16 cellular contexts compared by ENCODE assay signal in the genomic region with DNA sequence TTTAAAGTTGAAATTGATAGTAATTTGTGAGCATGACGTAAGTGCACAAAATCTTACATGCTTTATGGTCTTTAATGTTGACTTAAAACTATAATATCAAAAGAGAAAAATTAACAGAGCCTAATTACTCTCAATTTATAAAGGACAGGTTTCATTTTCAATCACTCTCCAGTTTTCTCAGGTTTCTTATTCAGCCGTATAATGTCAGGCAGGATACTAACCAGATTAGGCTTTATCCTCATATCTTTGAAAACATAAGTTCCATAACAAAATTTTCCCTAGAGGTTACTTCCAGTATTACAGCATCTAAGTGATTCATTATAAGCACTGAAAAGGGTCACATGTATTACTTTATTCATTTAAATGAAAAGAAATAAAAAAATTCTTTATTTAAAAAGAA.
DNase-seq lines count a peak whose midpoint lies in the region; ATAC-seq and TF ChIP-seq lines count a peak whose summit lies in the region.
"Had no signal": no experiment of that assay in that cellular context is flagged by ENCODE, and none has a peak within 500 bp of the region (broad histone marks: within the 10 kb centered on the region; RNA-seq: fewer than 3 reads in every experiment).

No MANE protein-coding gene starts in this region.

- no peak overlapping the region for H3K4me3 ChIP-seq in fibroblast of the aortic adventitia (ENCODE audit: low read depth, low read length)
- H3K4me3 ChIP-seq in retinal pigment epithelial cell (ENCODE audit: low read length) = no peak overlapping the region
- H3K4me3 ChIP-seq: HAP-1, Peyer's patch had no signal

- H3K4me1 Mint-ChIP-seq in HFFc6 (ENCODE audit: low read depth) = no peaks in the 10 kb centered on the region
- H3K4me1 Mint-ChIP-seq in activated CD8-positive, alpha-beta T cell treated with anti-CD3 and anti-CD28 coated beads for 36 hours (ENCODE audit: low read depth) = no peaks in the 10 kb centered on the region

- intact Hi-C loops in activated CD8-positive, alpha-beta T cell treated with anti-CD3 and anti-CD28 coated beads for 36 hours (cut with micrococcal nuclease) = no loop called here

- no peak for DNase-seq in HFFc6
- DNase-seq in OCI-M1 (lab: John Stamatoyannopoulos, UW) = peak; percentile 12
- no peak for DNase-seq in fibroblast of the aortic adventitia (ENCODE audit: low read depth)
- DNase-seq in retinal pigment epithelial cell (ENCODE audit: low read depth) = no peak
- no peak for DNase-seq in erythroblast (lab: John Stamatoyannopoulos, UW)
- no peak for DNase-seq in activated T-cell treated with anti-CD3 and anti-CD28 coated beads, Interleukin-2, amount 50 U/mL, for 48 hours
- no peak for DNase-seq in activated CD8-positive, alpha-beta T cell treated with anti-CD3 and anti-CD28 coated beads for 36 hours
- DNase-seq: GDM1, MV-4-11, NCI-H1417 treated with DMSO at 0.1 percent for 48 hours, NCI-H187 treated with DMSO at 0.1 percent for 48 hours, NCI-H226, NCI-H524, Peyer's patch had no signal

- no peak for TF ChIP-seq POLR2A in erythroblast (IDR thresholded peaks at IDR 0.05; ENCODE audit: low read length)

- no peak overlapping the region for H3K27ac Mint-ChIP-seq in HFFc6
- H3K27ac Mint-ChIP-seq in activated CD8-positive, alpha-beta T cell treated with anti-CD3 and anti-CD28 coated beads for 36 hours = no peak overlapping the region

- ATAC-seq in activated CD8-positive, alpha-beta T cell treated with anti-CD3 and anti-CD28 coated beads for 36 hours = no peak
- ATAC-seq: Right ventricle myocardium inferior had no signal

- CTCF ChIA-PET in activated CD8-positive, alpha-beta T cell treated with anti-CD3 and anti-CD28 coated beads for 36 hours (lab: Charles Lee) = no interaction called here

- H3K36me3 Mint-ChIP-seq in HFFc6 (ENCODE audit: low read depth) = no peaks in the 10 kb centered on the region
- no peaks in the 10 kb centered on the region for H3K36me3 Mint-ChIP-seq in activated CD8-positive, alpha-beta T cell treated with anti-CD3 and anti-CD28 coated beads for 36 hours (ENCODE audit: low read depth)

- peaks cover 27% of the 10 kb centered on the region for H3K9me3 Mint-ChIP-seq in HFFc6
- peaks cover 6% of the 10 kb centered on the region for H3K9me3 Mint-ChIP-seq in activated CD8-positive, alpha-beta T cell treated with anti-CD3 and anti-CD28 coated beads for 36 hours

- H3K27me3 Mint-ChIP-seq in HFFc6 (ENCODE audit: insufficient read depth) = no peaks in the 10 kb centered on the region
- no peaks in the 10 kb centered on the region for H3K27me3 Mint-ChIP-seq in activated CD8-positive, alpha-beta T cell treated with anti-CD3 and anti-CD28 coated beads for 36 hours

- POLR2A ChIA-PET in activated CD8-positive, alpha-beta T cell treated with anti-CD3 and anti-CD28 coated beads for 36 hours (lab: Charles Lee) = no interaction called here

- TF ChIP-seq CTCF in HFFc6 (IDR thresholded peaks at IDR 0.05) (peak; percentile 37; the same call in 1 of the 2 replicates), fibroblast of the aortic adventitia (IDR thresholded peaks at IDR 0.05; ENCODE audit: insufficient read depth, low read length) (peak; percentile 16), retinal pigment epithelial cell (conservative IDR thresholded peaks at IDR 0.05; ENCODE audit: low read depth, low read length) (peak; percentile 7)
- TF ChIP-seq CTCF in activated CD8-positive, alpha-beta T cell treated with anti-CD3 and anti-CD28 coated beads for 36 hours (IDR thresholded peaks at IDR 0.05) = no peak

- H3K4me3 Mint-ChIP-seq in HFFc6 = no peak overlapping the region
- H3K4me3 Mint-ChIP-seq in activated CD8-positive, alpha-beta T cell treated with anti-CD3 and anti-CD28 coated beads for 36 hours = no peak overlapping the region
